ENCODE assay signal across 14 cellular contexts in genomic region chr12:65952737-65953209, GRCh38.
DNase-seq lines count a peak whose midpoint lies in the region; ATAC-seq and TF ChIP-seq lines count a peak whose summit lies in the region.
"Had no signal": no experiment of that assay in that cellular context is flagged by ENCODE, and none has a peak within 500 bp of the region (broad histone marks: within the 10 kb centered on the region; RNA-seq: fewer than 3 reads in every experiment).

No MANE protein-coding gene starts in this region.

- H3K4me3 ChIP-seq in astrocyte of the spinal cord (ENCODE audit: low read depth, low read length) = no peak overlapping the region
- H3K4me3 ChIP-seq: heart left ventricle, sigmoid colon had no signal

- H3K9me3 Mint-ChIP-seq in nephron (no peaks in the 10 kb centered on the region), WTC11 (no peaks in the 10 kb centered on the region)
- H3K9me3 Mint-ChIP-seq: brain; CD8-positive, alpha-beta memory T cell; H9; naive thymus-derived CD4-positive, alpha-beta T cell had no signal

- CTCF ChIA-PET in WTC11 (lab: Charles Lee) = interaction anchor here (1.3 kb wide), 1 partner anchor 9 kb away, joined by 3 read pairs; no protein-coding TSS in a partner anchor

- H3K27me3 Mint-ChIP-seq in nephron (ENCODE audit: low read depth) (no peaks in the 10 kb centered on the region), WTC11 (ENCODE audit: low read depth) (no peaks in the 10 kb centered on the region)
- H3K27me3 Mint-ChIP-seq: brain had no signal

- POLR2A ChIA-PET in WTC11 (lab: Charles Lee) = no interaction called here

- no peak for TF ChIP-seq CTCF in astrocyte of the spinal cord (IDR thresholded peaks at IDR 0.05; ENCODE audit: low read depth, low read length)
- no peak for TF ChIP-seq CTCF in nephron (IDR thresholded peaks at IDR 0.05; ENCODE audit: unreplicated experiment in 3 of 3)
- no peak for TF ChIP-seq CTCF in WTC11 (IDR thresholded peaks at IDR 0.05)

- in situ Hi-C loops in astrocyte of the spinal cord (cut with HindIII; ENCODE audit: low sequenced_read_pairs) = no loop called here

- H3K4me3 Mint-ChIP-seq in nephron = no peak overlapping the region
- H3K4me3 Mint-ChIP-seq in WTC11 = no peak overlapping the region
- H3K4me3 Mint-ChIP-seq: brain; CD8-positive, alpha-beta memory T cell; H9; naive thymus-derived CD4-positive, alpha-beta T cell had no signal

- peak; percentile 37 for DNase-seq in DMS53 treated with DMSO at 0.1 percent for 48 hours (lab: John Stamatoyannopoulos, UW; ENCODE audit: unreplicated experiment)
- peak; percentile 90 for DNase-seq in HCEC 1CT
- peak; percentile 66 for DNase-seq in astrocyte of the spinal cord (ENCODE audit: low read depth, low spot score)
- no peak for DNase-seq in midbrain (lab: John Stamatoyannopoulos, UW)
- no peak for DNase-seq in WTC11 (ENCODE audit: low spot score)
- DNase-seq: CD8-positive, alpha-beta memory T cell; H9; heart left ventricle; naive thymus-derived CD4-positive, alpha-beta T cell; NCI-H2227 treated with DMSO at 0.1 percent for 48 hours; sigmoid colon had no signal

- H3K27ac Mint-ChIP-seq in nephron (peak overlapping the region; percentile 2 to 33 (median 21)), WTC11 (no peak overlapping the region)
- H3K27ac Mint-ChIP-seq: brain; CD8-positive, alpha-beta memory T cell; naive thymus-derived CD4-positive, alpha-beta T cell had no signal

- H3K4me1 Mint-ChIP-seq in nephron (peaks cover 39% of the 10 kb centered on the region), WTC11 (peaks cover 58% of the 10 kb centered on the region)

- ATAC-seq in GM21367 (IDR thresholded peaks at IDR 0.05; ENCODE audit: unreplicated experiment) (no peak), WTC11 (no peak)
- ATAC-seq: heart left ventricle; naive thymus-derived CD4-positive, alpha-beta T cell had no signal

- H3K36me3 Mint-ChIP-seq in nephron (ENCODE audit: low read depth) = peaks cover 53% of the 10 kb centered on the region
- H3K36me3 Mint-ChIP-seq in WTC11 = 0 out of 2 replicates have a peak, but pooled peaks cover 5% of the 10 kb centered on the region
- H3K36me3 Mint-ChIP-seq: brain; CD8-positive, alpha-beta memory T cell; naive thymus-derived CD4-positive, alpha-beta T cell had no signal

TF ChIP-seq in WTC11, 78 proteins besides CTCF, POLR2A, EP300 and RAD21 (continues in another document):
- TF ChIP-seq IRF1 (CRISPR knock-in tag; IDR thresholded peaks at IDR 0.05) = no peak
- TF ChIP-seq, protein P1, sequence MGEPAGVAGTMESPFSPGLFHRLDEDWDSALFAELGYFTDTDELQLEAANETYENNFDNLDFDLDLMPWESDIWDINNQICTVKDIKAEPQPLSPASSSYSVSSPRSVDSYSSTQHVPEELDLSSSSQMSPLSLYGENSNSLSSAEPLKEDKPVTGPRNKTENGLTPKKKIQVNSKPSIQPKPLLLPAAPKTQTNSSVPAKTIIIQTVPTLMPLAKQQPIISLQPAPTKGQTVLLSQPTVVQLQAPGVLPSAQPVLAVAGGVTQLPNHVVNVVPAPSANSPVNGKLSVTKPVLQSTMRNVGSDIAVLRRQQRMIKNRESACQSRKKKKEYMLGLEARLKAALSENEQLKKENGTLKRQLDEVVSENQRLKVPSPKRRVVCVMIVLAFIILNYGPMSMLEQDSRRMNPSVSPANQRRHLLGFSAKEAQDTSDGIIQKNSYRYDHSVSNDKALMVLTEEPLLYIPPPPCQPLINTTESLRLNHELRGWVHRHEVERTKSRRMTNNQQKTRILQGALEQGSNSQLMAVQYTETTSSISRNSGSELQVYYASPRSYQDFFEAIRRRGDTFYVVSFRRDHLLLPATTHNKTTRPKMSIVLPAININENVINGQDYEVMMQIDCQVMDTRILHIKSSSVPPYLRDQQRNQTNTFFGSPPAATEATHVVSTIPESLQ (CRISPR knock-in tag; IDR thresholded peaks at IDR 0.05) = no peak
- no peak for TF ChIP-seq TCF7 (CRISPR knock-in tag; IDR thresholded peaks at IDR 0.05; ENCODE audit: low read depth)
- no peak for TF ChIP-seq ETV6 (CRISPR knock-in tag; IDR thresholded peaks at IDR 0.05)
- no peak for TF ChIP-seq ZMAT4 (CRISPR knock-in tag; IDR thresholded peaks at IDR 0.05)
- TF ChIP-seq ZNF671 (CRISPR knock-in tag; IDR thresholded peaks at IDR 0.05) = no peak
- no peak for TF ChIP-seq NR3C1 (CRISPR knock-in tag; conservative IDR thresholded peaks at IDR 0.05; ENCODE audit: low read depth)
- TF ChIP-seq, protein P2, sequence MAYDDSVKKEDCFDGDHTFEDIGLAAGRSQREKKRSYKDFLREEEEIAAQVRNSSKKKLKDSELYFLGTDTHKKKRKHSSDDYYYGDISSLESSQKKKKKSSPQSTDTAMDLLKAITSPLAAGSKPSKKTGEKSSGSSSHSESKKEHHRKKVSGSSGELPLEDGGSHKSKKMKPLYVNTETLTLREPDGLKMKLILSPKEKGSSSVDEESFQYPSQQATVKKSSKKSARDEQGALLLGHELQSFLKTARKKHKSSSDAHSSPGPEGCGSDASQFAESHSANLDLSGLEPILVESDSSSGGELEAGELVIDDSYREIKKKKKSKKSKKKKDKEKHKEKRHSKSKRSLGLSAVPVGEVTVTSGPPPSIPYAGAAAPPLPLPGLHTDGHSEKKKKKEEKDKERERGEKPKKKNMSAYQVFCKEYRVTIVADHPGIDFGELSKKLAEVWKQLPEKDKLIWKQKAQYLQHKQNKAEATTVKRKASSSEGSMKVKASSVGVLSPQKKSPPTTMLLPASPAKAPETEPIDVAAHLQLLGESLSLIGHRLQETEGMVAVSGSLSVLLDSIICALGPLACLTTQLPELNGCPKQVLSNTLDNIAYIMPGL (CRISPR knock-in tag; IDR thresholded peaks at IDR 0.05) = no peak
- TF ChIP-seq ZBTB43 (CRISPR knock-in tag; IDR thresholded peaks at IDR 0.05) = no peak
- no peak for TF ChIP-seq ZNF281 (CRISPR knock-in tag; IDR thresholded peaks at IDR 0.05)

Comparison
In these comparisons a context has a peak if more than half of its experiments do, and no peak if none do; other contexts are left out.
1. DNase-seq: peak in DMS53 treated with DMSO at 0.1 percent for 48 hours (single experiment), HCEC 1CT (single experiment) and astrocyte of the spinal cord (single experiment); none in midbrain (single experiment) and WTC11 (single experiment).